ENCODE assay signal across 11 cellular contexts in the genomic region with DNA sequence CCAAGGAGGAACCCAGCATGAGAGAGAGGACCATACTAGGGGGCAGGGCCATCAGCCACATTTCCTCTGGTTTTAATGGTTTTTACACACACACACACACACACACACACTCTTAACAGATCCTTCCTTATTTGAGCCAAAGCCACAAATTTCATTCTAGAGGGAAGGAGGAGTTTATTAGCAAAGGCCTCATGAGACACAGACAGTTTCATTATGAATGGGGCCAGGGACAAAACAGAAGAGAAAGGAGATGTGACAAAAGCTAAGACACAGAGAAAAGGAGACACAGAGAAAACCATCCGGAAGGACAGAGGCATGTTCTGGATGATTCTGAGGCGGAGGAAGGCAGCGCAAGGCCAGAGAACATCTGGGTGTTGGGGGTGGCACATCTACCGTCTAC. TPM values are rescaled to one million over a fixed set of nuclear protein-coding genes. Genes with fewer than 3 reads are reported as not detected.
DNase-seq lines count a peak whose midpoint lies in the region; ATAC-seq and TF ChIP-seq lines count a peak whose summit lies in the region.
"Had no signal": no experiment of that assay in that cellular context is flagged by ENCODE, and none has a peak within 500 bp of the region (broad histone marks: within the 10 kb centered on the region; RNA-seq: fewer than 3 reads in every experiment).

No MANE protein-coding gene starts in this region.

- H3K27me3 ChIP-seq in naive thymus-derived CD4-positive, alpha-beta T cell (ENCODE audit: control insufficient read depth in 2 of 2, insufficient read depth in 2 of 2, low read length in 2 of 2), result no peaks in the 10 kb centered on the region

- H3K9me3 Mint-ChIP-seq in naive thymus-derived CD4-positive, alpha-beta T cell, result no peaks in the 10 kb centered on the region

- peak; percentile 53 for ATAC-seq in GM21786 (IDR thresholded peaks at IDR 0.05; ENCODE audit: unreplicated experiment)
- peak; percentile 81 for ATAC-seq in naive thymus-derived CD4-positive, alpha-beta T cell

- H3K9me3 ChIP-seq in naive thymus-derived CD4-positive, alpha-beta T cell (ENCODE audit: control insufficient read depth in 2 of 3, low read length in 3 of 3), result no peaks in the 10 kb centered on the region

- H3K36me3 ChIP-seq in naive thymus-derived CD4-positive, alpha-beta T cell (ENCODE audit: control insufficient read depth in 2 of 3, insufficient read depth in 3 of 3, low read length in 3 of 3), result peaks cover 0 to 79% (median 12%) of the 10 kb centered on the region in 3 experiments

- peak overlapping the region in 4 of 9 donors; percentile 8 to 60 (median 42) for H3K27ac Mint-ChIP-seq in naive thymus-derived CD4-positive, alpha-beta T cell

- POLR2A ChIA-PET in naive thymus-derived CD4-positive, alpha-beta T cell (lab: Charles Lee), result no interaction called here

- H3K27me3 Mint-ChIP-seq in naive thymus-derived CD4-positive, alpha-beta T cell, result no peaks in the 10 kb centered on the region

- CTCF ChIA-PET in naive thymus-derived CD4-positive, alpha-beta T cell (lab: Charles Lee), result no interaction called here

- H3K27ac ChIP-seq in naive thymus-derived CD4-positive, alpha-beta T cell (ENCODE audit: low read depth, low read length), result no peak overlapping the region

- intact Hi-C loops in naive thymus-derived CD4-positive, alpha-beta T cell (cut with micrococcal nuclease), result no loop called here

- peaks cover 5 to 31% (median 11%) of the 10 kb centered on the region in 7 donors for H3K4me1 Mint-ChIP-seq in naive thymus-derived CD4-positive, alpha-beta T cell

- TF ChIP-seq CTCF in GM12875 (IDR thresholded peaks at IDR 0.05; ENCODE audit: borderline replicate concordance, insufficient read depth, low read depth, low read length), result no peak

- peaks cover 6 to 22% (median 11%) of the 10 kb centered on the region in 5 donors for H3K36me3 Mint-ChIP-seq in naive thymus-derived CD4-positive, alpha-beta T cell

- peak overlapping the region in 1 of 10 donors; percentile 43 for H3K4me3 Mint-ChIP-seq in naive thymus-derived CD4-positive, alpha-beta T cell

- peak overlapping the region; percentile 23 for H3K4me3 ChIP-seq in GM12875 (ENCODE audit: low read depth, low read length)
- H3K4me3 ChIP-seq in naive thymus-derived CD4-positive, alpha-beta T cell (ENCODE audit: low read length), result no peak overlapping the region

- peaks cover 0 to under 1% of the 10 kb centered on the region in 2 donors for H3K4me1 ChIP-seq in naive thymus-derived CD4-positive, alpha-beta T cell (ENCODE audit: control insufficient read depth in 2 of 2, insufficient read depth in 2 of 2, low read length in 2 of 2)

- DNase-seq in SIG-M5 treated with dmso at 0.1 percent for 504 hours (lab: John Stamatoyannopoulos, UW; ENCODE audit: unreplicated experiment), result peak; percentile 90
- no peak for DNase-seq in naive thymus-derived CD4-positive, alpha-beta T cell
- no peak for DNase-seq in NCI-H524 treated with DMSO at 0.1 percent for 48 hours (lab: John Stamatoyannopoulos, UW)
- no peak for DNase-seq in NCI-H226
- DNase-seq in NCI-H526 (lab: John Stamatoyannopoulos, UW), result no peak
- no peak for DNase-seq in NCI-H748 (lab: John Stamatoyannopoulos, UW; ENCODE audit: unreplicated experiment)
- DNase-seq: cortex of kidney, IMR-90, kidney had no signal

RNA-seq across cellular contexts. Expression of a gene that starts 32.2 kb away (rescaled TPM):
- total RNA-seq in naive thymus-derived CD4-positive, alpha-beta T cell, result 10 to 100 TPM; 22.9 to 38.4 (median 31.0) TPM
- 10 to 100 TPM; 26.1 to 28.5 TPM for polyA plus RNA-seq in naive thymus-derived CD4-positive, alpha-beta T cell
